7 cellular contexts compared by ENCODE assay signal in genomic region chr11:128653828-128654231, GRCh38. TPM values are rescaled to one million over a fixed set of nuclear protein-coding genes. Genes with fewer than 3 reads are reported as not detected.
A peak's percentile ranks its signal among the peaks of the same experiment; 100 is the strongest.
DNase-seq lines count a peak whose midpoint lies in the region; ATAC-seq and TF ChIP-seq lines count a peak whose summit lies in the region.

No MANE protein-coding gene starts in this region.

- H3K4me1 ChIP-seq in IMR-90 (ENCODE audit: control insufficient read depth, insufficient read depth, low read length) = no peaks in the 10 kb centered on the region
- peaks cover 0 to 10% (median 4%) of the 10 kb centered on the region in 5 donors for H3K4me1 ChIP-seq in subcutaneous abdominal adipose tissue (ENCODE audit: control insufficient read depth in 5 of 5, insufficient read depth in 5 of 5, low read length in 5 of 5)

- TF ChIP-seq POLR2A in IMR-90 (IDR thresholded peaks at IDR 0.05; ENCODE audit: low read depth, low read length) = no peak

- H3K9me1 ChIP-seq in IMR-90 (ENCODE audit: insufficient read depth, low read length) = no peaks in the 10 kb centered on the region

- H3K4me2 ChIP-seq in IMR-90 (ENCODE audit: low read depth, low read length) = no peak overlapping the region

- CTCF ChIA-PET in IMR-90 (lab: Yijun Ruan, JAX) = no interaction called here

- 7% methylated on average over 3 of the region's 10 CpGs; no CpG with 5 or more reads in 1 of the 2 experiments for WGBS in IMR-90 (ENCODE audit: extremely low coverage in 2 of 2, insufficient read length in 1 of 2), 2 experiments

- peaks cover 4 to 5% of the 10 kb centered on the region in 2 donors for H3K4me1 Mint-ChIP-seq in effector memory CD8-positive, alpha-beta T cell (ENCODE audit: low read depth in 2 of 2)

- ATAC-seq in IMR-90 (ENCODE audit: low read depth) (peak; percentile 71), HG02852 (IDR thresholded peaks at IDR 0.05; ENCODE audit: unreplicated experiment) (no peak)
- ATAC-seq in effector memory CD8-positive, alpha-beta T cell (replicated peaks) = no peak

- no peaks in the 10 kb centered on the region for H3K36me3 Mint-ChIP-seq in effector memory CD8-positive, alpha-beta T cell (ENCODE audit: insufficient read depth)

- H3K9me3 ChIP-seq in IMR-90 (ENCODE audit: control insufficient read depth, insufficient read depth, low read length) (no peaks in the 10 kb centered on the region), subcutaneous abdominal adipose tissue (ENCODE audit: control insufficient read depth in 5 of 5, low read length in 5 of 5) (no peaks in the 10 kb centered on the region)

- DNase-seq in IMR-90 (peak; percentile 75), choroid plexus epithelial cell (ENCODE audit: low read depth) (peak; percentile 69), left kidney (ENCODE audit: low read depth, low spot score) (peak; percentile 42)
- no peak for DNase-seq in stimulated activated naive CD4-positive, alpha-beta T cell treated with Interleukin-2 at 50 U/mL for 16 hours (lab: John Stamatoyannopoulos, UW)
- DNase-seq in effector memory CD8-positive, alpha-beta T cell = no peak

- H3K4ac ChIP-seq in IMR-90 (ENCODE audit: low read depth, low read length) = no peak overlapping the region

- no peaks in the 10 kb centered on the region for H3K79me1 ChIP-seq in IMR-90 (ENCODE audit: low read depth in 1 of 2, low read length in 2 of 2)

- H4K8ac ChIP-seq in IMR-90 (ENCODE audit: low read depth in 2 of 2, low read length in 2 of 2) = no peak overlapping the region

- peaks cover 11 to 22% of the 10 kb centered on the region in 2 donors for H3K27me3 Mint-ChIP-seq in effector memory CD8-positive, alpha-beta T cell

- peak overlapping the region; percentile 56 for H2AFZ ChIP-seq in IMR-90 (replicated peaks; ENCODE audit: low read length, poor library complexity)

- dilution Hi-C loops in IMR-90 (cut with HindIII; ENCODE audit: low sequenced_read_pairs, unreplicated experiment) = no loop called here

- no peak overlapping the region for H2BK15ac ChIP-seq in IMR-90 (ENCODE audit: low read depth, low read length)

- H2BK5ac ChIP-seq in IMR-90 (ENCODE audit: low read depth, low read length, poor library complexity, severe bottlenecking) = no peak overlapping the region

- no peak overlapping the region for H2BK120ac ChIP-seq in IMR-90 (ENCODE audit: low read depth, low read length)

- H4K91ac ChIP-seq in IMR-90 (ENCODE audit: insufficient read depth, low read depth, low read length) = no peak overlapping the region

- H3K23ac ChIP-seq in IMR-90 (ENCODE audit: low read depth, low read length) = no peak overlapping the region

- no peak overlapping the region for H4K5ac ChIP-seq in IMR-90 (ENCODE audit: low read depth, low read length)

- no peaks in the 10 kb centered on the region for H4K20me1 ChIP-seq in IMR-90 (ENCODE audit: insufficient read depth, low read length)

- POLR2A ChIA-PET in IMR-90 (lab: Charles Lee; ENCODE audit: unreplicated experiment) = no interaction called here

- H3K27ac Mint-ChIP-seq in effector memory CD8-positive, alpha-beta T cell = no peak overlapping the region

- no peak overlapping the region for H3K4me3 ChIP-seq in IMR-90 (ENCODE audit: insufficient read depth, low read depth, low read length)
- no peak overlapping the region for H3K4me3 ChIP-seq in choroid plexus epithelial cell (ENCODE audit: low read depth, low read length)
- peak overlapping the region in 4 of 5 donors; percentile 6 to 58 (median 26) for H3K4me3 ChIP-seq in subcutaneous abdominal adipose tissue (ENCODE audit: low read depth in 1 of 5, low read length in 5 of 5)

- H3K27ac ChIP-seq in IMR-90 (ENCODE audit: insufficient read depth, low read length) = no peak overlapping the region
- no peak overlapping the region for H3K27ac ChIP-seq in subcutaneous abdominal adipose tissue (ENCODE audit: low read depth, low read length)

- H3K36me3 ChIP-seq in IMR-90 (ENCODE audit: control insufficient read depth, insufficient read depth, low read length) (no peaks in the 10 kb centered on the region), subcutaneous abdominal adipose tissue (ENCODE audit: control insufficient read depth in 5 of 5, insufficient read depth in 5 of 5, low read length in 5 of 5) (no peaks in the 10 kb centered on the region)

- no peak overlapping the region for H3K56ac ChIP-seq in IMR-90 (ENCODE audit: extremely low read depth, insufficient read depth, low read length)

- no TSS peak for BruUV-seq in IMR-90 (replicated peaks; lab: Mats Ljungman, UMichigan)

- peaks cover 18% of the 10 kb centered on the region; the same call in 1 of the 2 replicates for H3K27me3 ChIP-seq in IMR-90 (ENCODE audit: control insufficient read depth, insufficient read depth, low read length)
- peaks cover 0 to 2% (median 0%) of the 10 kb centered on the region in 5 donors for H3K27me3 ChIP-seq in subcutaneous abdominal adipose tissue (ENCODE audit: control insufficient read depth in 5 of 5, insufficient read depth in 4 of 5, low read length in 5 of 5)

- no peak for TF ChIP-seq RAD21 in IMR-90 (IDR thresholded peaks at IDR 0.05; ENCODE audit: low read length)

- H2AK9ac ChIP-seq in IMR-90 (replicated peaks; ENCODE audit: low read depth, low read length, poor library complexity) = no peak overlapping the region

- TF ChIP-seq CTCF in IMR-90 (conservative IDR thresholded peaks at IDR 0.05; ENCODE audit: low read depth, low read length) (no peak), choroid plexus epithelial cell (conservative IDR thresholded peaks at IDR 0.05; ENCODE audit: low read depth, low read length) (peak; percentile 7)

- no peak overlapping the region for H2AK5ac ChIP-seq in IMR-90 (ENCODE audit: low read depth, low read length)

- intact Hi-C loops in IMR-90 (cut with micrococcal nuclease) = no loop called here

- in situ Hi-C loops in IMR-90 (cut with MboI; ENCODE audit: low sequenced_read_pairs) = no loop called here

- no peak overlapping the region for H3K14ac ChIP-seq in IMR-90 (replicated peaks; ENCODE audit: low read depth, low read length)

- no peak overlapping the region for H3K4me3 Mint-ChIP-seq in effector memory CD8-positive, alpha-beta T cell

- no peak overlapping the region for H3K9ac ChIP-seq in IMR-90 (ENCODE audit: low read depth, low read length)
- H3K9ac ChIP-seq in subcutaneous abdominal adipose tissue (ENCODE audit: low read length in 5 of 5) = peak overlapping the region in 1 of 5 donors; percentile 34

- H2BK20ac ChIP-seq in IMR-90 (ENCODE audit: low read depth, low read length) = no peak overlapping the region

- H3K18ac ChIP-seq in IMR-90 (ENCODE audit: low read depth, low read length) = no peak overlapping the region

- no peaks in the 10 kb centered on the region for H3K9me3 Mint-ChIP-seq in effector memory CD8-positive, alpha-beta T cell

TF ChIP-seq in IMR-90, 13 proteins besides CTCF, POLR2A, EP300 and RAD21:
- no peak for TF ChIP-seq CHD1 (IDR thresholded peaks at IDR 0.05; ENCODE audit: low read depth, low read length)
- no peak for TF ChIP-seq BHLHE40 (IDR thresholded peaks at IDR 0.05; ENCODE audit: low read depth, low read length)
- no peak for TF ChIP-seq SMC3 (IDR thresholded peaks at IDR 0.05; ENCODE audit: low read depth, low read length)
- peak; percentile 53 for TF ChIP-seq NFE2L2 (IDR thresholded peaks at IDR 0.05; ENCODE audit: low read depth, low read length)

RNA-seq across cellular contexts. Expression of gene FLI1, which starts 40.0 kb away (rescaled TPM):
- 11.5 and 13.3 TPM in 2 replicates for total RNA-seq in IMR-90 (2012; rRNA removed)
- 14.2 and 20.9 TPM in 2 replicates for polyA plus RNA-seq in IMR-90 (2012; rRNA removed)
- polyA plus RNA-seq in IMR-90 (2012; cell fraction: cytosol; rRNA removed) = 3.5 and 8.3 TPM in 2 replicates
- polyA plus RNA-seq in IMR-90 (2012; cell fraction: nucleus; rRNA removed; ENCODE audit: low replicate concordance) = 12.1 and 15.7 TPM in 2 replicates

Comparison
In these comparisons a context has a peak if more than half of its experiments do, and no peak if none do; other contexts are left out.
1. DNase-seq: peak in IMR-90 (single experiment), choroid plexus epithelial cell (single experiment) and left kidney (single experiment); none in stimulated activated naive CD4-positive, alpha-beta T cell treated with Interleukin-2 at 50 U/mL for 16 hours (single experiment) and effector memory CD8-positive, alpha-beta T cell (0 of 3).
2. H3K4me3 ChIP-seq: peak in subcutaneous abdominal adipose tissue (4 of 5); none in IMR-90 (single experiment) and choroid plexus epithelial cell (single experiment).